ENCODE assay signal across 13 cellular contexts in the genomic region with DNA sequence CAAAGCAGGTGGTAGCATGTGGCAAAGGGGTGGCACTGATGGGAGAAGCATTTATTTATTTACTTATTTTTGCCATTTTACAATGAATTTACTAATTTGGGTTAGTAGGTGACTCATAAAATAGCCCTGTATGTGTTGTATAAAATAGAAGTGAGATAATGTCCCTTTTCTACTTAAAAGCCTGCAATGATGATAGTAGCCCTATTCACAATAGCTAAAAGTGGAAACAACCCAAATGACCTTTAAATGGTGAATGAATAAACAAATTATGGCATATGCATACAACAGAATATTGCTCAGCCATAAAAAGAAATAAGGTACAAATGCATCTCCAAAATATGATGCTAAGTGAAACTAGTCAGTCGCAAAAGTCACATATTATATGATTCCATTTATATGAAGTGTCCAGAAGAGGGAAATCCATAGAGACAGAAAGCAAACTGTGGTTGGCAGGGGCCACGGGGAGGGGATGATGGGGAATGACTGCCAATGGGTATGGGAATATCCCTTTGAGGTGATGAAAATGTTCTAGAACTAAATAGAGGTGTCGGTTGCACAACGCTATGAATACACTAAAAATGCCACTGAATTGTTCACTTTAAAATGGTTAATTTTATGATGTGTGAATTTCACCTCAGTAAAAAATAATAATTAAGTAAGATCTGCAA. TPM values are rescaled to one million over a fixed set of nuclear protein-coding genes. Genes with fewer than 3 reads are reported as not detected.
DNase-seq lines count a peak whose midpoint lies in the region; ATAC-seq and TF ChIP-seq lines count a peak whose summit lies in the region.
"Had no signal": no experiment of that assay in that cellular context is flagged by ENCODE, and none has a peak within 500 bp of the region (broad histone marks: within the 10 kb centered on the region; RNA-seq: fewer than 3 reads in every experiment).

No MANE protein-coding gene starts in this region.

- peak; percentile 11 for DNase-seq in stimulated activated CD4-positive, alpha-beta T cell treated with anti-CD3 and anti-CD28 coated beads, Interleukin-15, amount 100 ng/mL, for 24 hours
- DNase-seq in stimulated activated CD4-positive, alpha-beta T cell treated with anti-CD3 and anti-CD28 coated beads, Interleukin-4, amount 100 ng/mL, for 4 hours, result no peak
- no peak for DNase-seq in activated CD4-positive, alpha-beta memory T cell treated with anti-CD3 and anti-CD28 coated beads, Interleukin-2, amount 10 ng/mL, durations not matched to agents 7 days and 5 days
- no peak for DNase-seq in lower lobe of right lung
- no peak for DNase-seq in AG08396 (ENCODE audit: low spot score)
- no peak for DNase-seq in activated CD4-positive, CD25-positive, alpha-beta regulatory T cell treated with anti-CD3 and anti-CD28 coated beads, Interleukin-2, amount 50 U/mL, for 72 hours
- DNase-seq in nucleus accumbens (lab: John Stamatoyannopoulos, UW), result no peak
- DNase-seq: H9, NCI-H1092, NCI-H345 had no signal

- H3K27ac Mint-ChIP-seq in activated CD4-positive, alpha-beta memory T cell treated with anti-CD3 and anti-CD28 coated beads, Interleukin-2, amount 10 ng/mL, durations not matched to agents 7 days and 5 days, result peak overlapping the region; percentile 94
- H3K27ac Mint-ChIP-seq: H9 had no signal

- ATAC-seq in lower lobe of right lung (no peak), GM19035 (IDR thresholded peaks at IDR 0.05; ENCODE audit: unreplicated experiment) (no peak)

- TF ChIP-seq CTCF in lower lobe of right lung (IDR thresholded peaks at IDR 0.05), result no peak

- no peaks in the 10 kb centered on the region for H3K36me3 ChIP-seq in lower lobe of right lung

- CTCF ChIA-PET in activated CD4-positive, alpha-beta memory T cell treated with anti-CD3 and anti-CD28 coated beads, Interleukin-2, amount 10 ng/mL, durations not matched to agents 7 days and 5 days (lab: Charles Lee), result interaction anchor here (0.7 to 2.4 kb wide), 2 partner anchors 11 to 429 kb away, joined by 3 to 27 read pairs; no protein-coding TSS in a partner anchor

- peaks cover 44% of the 10 kb centered on the region for H3K4me1 ChIP-seq in lower lobe of right lung

- no peaks in the 10 kb centered on the region for H3K9me3 ChIP-seq in lower lobe of right lung

- POLR2A ChIA-PET in activated CD4-positive, alpha-beta memory T cell treated with anti-CD3 and anti-CD28 coated beads, Interleukin-2, amount 10 ng/mL, durations not matched to agents 7 days and 5 days (lab: Charles Lee), result interaction anchor here (3.0 to 24.1 kb wide), 4 partner anchors 8 to 103 kb away, joined by 25 to 1502 read pairs (median 278); a partner anchor contains a TSS

- intact Hi-C loops in lower lobe of right lung (cut with DNase I), result no loop called here

- no peak overlapping the region for H3K4me3 Mint-ChIP-seq in activated CD4-positive, alpha-beta memory T cell treated with anti-CD3 and anti-CD28 coated beads, Interleukin-2, amount 10 ng/mL, durations not matched to agents 7 days and 5 days
- H3K4me3 Mint-ChIP-seq: H9 had no signal

- H3K4me3 ChIP-seq in lower lobe of right lung, result no peak overlapping the region
- H3K4me3 ChIP-seq: lung had no signal

- no peaks in the 10 kb centered on the region for H3K9me3 Mint-ChIP-seq in activated CD4-positive, alpha-beta memory T cell treated with anti-CD3 and anti-CD28 coated beads, Interleukin-2, amount 10 ng/mL, durations not matched to agents 7 days and 5 days

- H3K27ac ChIP-seq in lower lobe of right lung, result peak overlapping the region; percentile 58

- H3K27me3 ChIP-seq in lower lobe of right lung (ENCODE audit: low read depth), result no peaks in the 10 kb centered on the region

- H3K4me1 Mint-ChIP-seq in activated CD4-positive, alpha-beta memory T cell treated with anti-CD3 and anti-CD28 coated beads, Interleukin-2, amount 10 ng/mL, durations not matched to agents 7 days and 5 days, result peaks cover 87% of the 10 kb centered on the region

- H3K36me3 Mint-ChIP-seq in activated CD4-positive, alpha-beta memory T cell treated with anti-CD3 and anti-CD28 coated beads, Interleukin-2, amount 10 ng/mL, durations not matched to agents 7 days and 5 days (ENCODE audit: low read depth), result no peaks in the 10 kb centered on the region

- H3K27me3 Mint-ChIP-seq in activated CD4-positive, alpha-beta memory T cell treated with anti-CD3 and anti-CD28 coated beads, Interleukin-2, amount 10 ng/mL, durations not matched to agents 7 days and 5 days, result no peaks in the 10 kb centered on the region

RNA-seq across cellular contexts. Expression of a gene that starts 35.8 kb away (rescaled TPM):
- total RNA-seq in activated CD4-positive, alpha-beta memory T cell treated with anti-CD3 and anti-CD28 coated beads, Interleukin-2, amount 10 ng/mL, durations not matched to agents 7 days and 5 days, result not detected
- not detected for total RNA-seq in lower lobe of right lung
- total RNA-seq: Daoy, H9 had no signal
